ENCODE assay signal across 29 cellular contexts in the genomic region with DNA sequence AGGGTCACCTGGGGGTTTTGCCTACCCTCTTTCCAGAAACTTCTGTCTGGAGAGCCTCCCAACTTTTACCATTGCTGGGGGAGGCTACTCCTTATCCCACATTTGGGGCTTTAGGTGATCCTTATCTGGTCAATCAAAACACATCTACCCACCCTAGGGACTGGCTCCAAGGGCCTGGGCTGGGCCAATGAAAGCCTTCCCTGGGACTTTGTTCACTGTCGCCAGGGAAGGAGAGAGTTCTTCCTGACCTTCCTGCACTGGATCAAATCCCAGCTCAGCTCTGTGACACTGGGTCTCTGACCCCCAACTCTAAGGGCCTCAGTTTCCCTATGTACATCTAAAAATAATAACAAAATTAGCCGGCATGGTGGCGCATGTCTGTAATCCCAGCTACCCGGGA. TPM values are rescaled to one million over a fixed set of nuclear protein-coding genes. Genes with fewer than 3 reads are reported as not detected.
"Had no signal": no experiment of that assay in that cellular context is flagged by ENCODE, and none has a peak within 500 bp of the region (broad histone marks: within the 10 kb centered on the region; RNA-seq: fewer than 3 reads in every experiment).

No MANE protein-coding gene starts in this region.

- H3K36me3 Mint-ChIP-seq: activated CD8-positive, alpha-beta memory T cell treated with anti-CD3 and anti-CD28 coated beads, Interleukin-2, amount 10 ng/mL, durations not matched to agents 7 days and 5 days; stimulated activated effector memory CD8-positive, alpha-beta T cell treated with anti-CD3 and anti-CD28 coated beads, Interleukin-12 subunit alpha, Interleukin-12 subunit beta, amount 100 ng/mL, for 72 hours had no signal

- H3K27ac ChIP-seq: coronary artery, esophagus squamous epithelium, lower lobe of right lung, tibial artery, VCaP had no signal

- H3K27me3 ChIP-seq: esophagus squamous epithelium, gastroesophageal sphincter, tibial artery had no signal

- H3K4me3 ChIP-seq: coronary artery, esophagus squamous epithelium, gastroesophageal sphincter, lower lobe of right lung, mucosa of descending colon, tibial artery had no signal

- H3K9me3 ChIP-seq: esophagus squamous epithelium, gastroesophageal sphincter, lower lobe of right lung, mucosa of descending colon, tibial artery had no signal

- H3K27ac Mint-ChIP-seq: activated CD4-positive, alpha-beta T cell treated with anti-CD3 and anti-CD28 coated beads, Interleukin-2, amount 10 ng/mL, durations not matched to agents 24 days and 14 days; activated CD8-positive, alpha-beta memory T cell treated with anti-CD3 and anti-CD28 coated beads, Interleukin-2, amount 10 ng/mL, durations not matched to agents 7 days and 5 days; activated CD8-positive, alpha-beta T cell treated with anti-CD3 and anti-CD28 coated beads for 36 hours; activated naive CD8-positive, alpha-beta T cell treated with anti-CD3 and anti-CD28 coated beads, Interleukin-2, amount 50 U/mL, for 24 hours; activated T-helper 1 cell treated with anti-CD3 and anti-CD28 coated beads, Interleukin-12 subunit alpha, Interleukin-12 subunit beta, Interleukin-2, Interleukin-4 antibody, amounts not matched to agents 30 ng/mL and 10 ng/mL and 1 ng/mL, durations not matched to agents 14 hours and 24 hours and 36 hours; stimulated activated effector memory CD8-positive, alpha-beta T cell treated with anti-CD3 and anti-CD28 coated beads, Interleukin-12 subunit alpha, Interleukin-12 subunit beta, amount 100 ng/mL, for 72 hours; stimulated activated naive CD8-positive, alpha-beta T cell treated with anti-CD3 and anti-CD28 coated beads, Interleukin-15, amount 100 ng/mL, for 72 hours had no signal

- H3K4me3 Mint-ChIP-seq: activated CD4-positive, alpha-beta T cell treated with anti-CD3 and anti-CD28 coated beads, Interleukin-2, amount 10 ng/mL, durations not matched to agents 24 days and 14 days; activated CD8-positive, alpha-beta memory T cell treated with anti-CD3 and anti-CD28 coated beads, Interleukin-2, amount 10 ng/mL, durations not matched to agents 7 days and 5 days; activated CD8-positive, alpha-beta T cell treated with anti-CD3 and anti-CD28 coated beads for 36 hours; activated naive CD8-positive, alpha-beta T cell treated with anti-CD3 and anti-CD28 coated beads, Interleukin-2, amount 50 U/mL, for 24 hours; activated T-helper 1 cell treated with anti-CD3 and anti-CD28 coated beads, Interleukin-12 subunit alpha, Interleukin-12 subunit beta, Interleukin-2, Interleukin-4 antibody, amounts not matched to agents 30 ng/mL and 10 ng/mL and 1 ng/mL, durations not matched to agents 14 hours and 24 hours and 36 hours; stimulated activated effector memory CD8-positive, alpha-beta T cell treated with anti-CD3 and anti-CD28 coated beads, Interleukin-12 subunit alpha, Interleukin-12 subunit beta, amount 100 ng/mL, for 72 hours; stimulated activated naive CD8-positive, alpha-beta T cell treated with anti-CD3 and anti-CD28 coated beads, Interleukin-15, amount 100 ng/mL, for 72 hours had no signal

- DNase-seq: activated CD4-positive, alpha-beta T cell treated with anti-CD3 and anti-CD28 coated beads, Interleukin-2, amount 10 ng/mL, durations not matched to agents 24 days and 14 days; activated CD8-positive, alpha-beta memory T cell treated with anti-CD3 and anti-CD28 coated beads, Interleukin-2, amount 10 ng/mL, durations not matched to agents 7 days and 5 days; activated CD8-positive, alpha-beta T cell treated with anti-CD3 and anti-CD28 coated beads for 36 hours; activated gamma-delta T cell; activated naive CD4-positive, alpha-beta T cell treated with anti-CD3 and anti-CD28 coated beads, Interleukin-2, amount 50 U/mL, for 16 hours; activated naive CD8-positive, alpha-beta T cell treated with anti-CD3 and anti-CD28 coated beads, Interleukin-2, amount 50 U/mL, for 24 hours; cerebellar nuclear complex; esophagus squamous epithelium; head of caudate nucleus; islet precursor cell; left colon; lower lobe of right lung; mucosa of descending colon; occipital lobe; posterior cingulate gyrus; small intestine; stimulated activated CD4-positive, alpha-beta T cell treated with anti-CD3 and anti-CD28 coated beads, Interleukin-2, amount 100 ng/mL, for 24 hours; stimulated activated naive CD8-positive, alpha-beta T cell treated with anti-CD3 and anti-CD28 coated beads, Interleukin-15, amount 100 ng/mL, for 72 hours; tibial artery had no signal

- H3K4me1 Mint-ChIP-seq: activated CD4-positive, alpha-beta T cell treated with anti-CD3 and anti-CD28 coated beads, Interleukin-2, amount 10 ng/mL, durations not matched to agents 24 days and 14 days; activated CD8-positive, alpha-beta memory T cell treated with anti-CD3 and anti-CD28 coated beads, Interleukin-2, amount 10 ng/mL, durations not matched to agents 7 days and 5 days; activated naive CD8-positive, alpha-beta T cell treated with anti-CD3 and anti-CD28 coated beads, Interleukin-2, amount 50 U/mL, for 24 hours; stimulated activated effector memory CD8-positive, alpha-beta T cell treated with anti-CD3 and anti-CD28 coated beads, Interleukin-12 subunit alpha, Interleukin-12 subunit beta, amount 100 ng/mL, for 72 hours; stimulated activated naive CD8-positive, alpha-beta T cell treated with anti-CD3 and anti-CD28 coated beads, Interleukin-15, amount 100 ng/mL, for 72 hours had no signal

- FAIRE-seq: small intestine had no signal

- ATAC-seq: activated CD4-positive, CD25-positive, alpha-beta regulatory T cell treated with anti-CD3 and anti-CD28 coated beads, Interleukin-2, amount 50 U/mL, for 24 hours; activated CD8-positive, alpha-beta memory T cell treated with anti-CD3 and anti-CD28 coated beads, Interleukin-2, amount 10 ng/mL, durations not matched to agents 7 days and 5 days; activated CD8-positive, alpha-beta T cell treated with anti-CD3 and anti-CD28 coated beads for 36 hours; activated naive CD8-positive, alpha-beta T cell treated with anti-CD3 and anti-CD28 coated beads, Interleukin-2, amount 50 U/mL, for 24 hours; gastroesophageal sphincter; left colon; lower lobe of right lung; mucosa of descending colon; sciatic nerve; stimulated activated effector memory CD8-positive, alpha-beta T cell treated with anti-CD3 and anti-CD28 coated beads, Interleukin-12 subunit alpha, Interleukin-12 subunit beta, amount 100 ng/mL, for 72 hours; stimulated activated naive CD8-positive, alpha-beta T cell treated with anti-CD3 and anti-CD28 coated beads, Interleukin-15, amount 100 ng/mL, for 72 hours had no signal

- H3K9me3 Mint-ChIP-seq: activated CD4-positive, alpha-beta T cell treated with anti-CD3 and anti-CD28 coated beads, Interleukin-2, amount 10 ng/mL, durations not matched to agents 24 days and 14 days; activated CD8-positive, alpha-beta T cell treated with anti-CD3 and anti-CD28 coated beads for 36 hours; activated naive CD8-positive, alpha-beta T cell treated with anti-CD3 and anti-CD28 coated beads, Interleukin-2, amount 50 U/mL, for 24 hours; activated T-helper 1 cell treated with anti-CD3 and anti-CD28 coated beads, Interleukin-12 subunit alpha, Interleukin-12 subunit beta, Interleukin-2, Interleukin-4 antibody, amounts not matched to agents 30 ng/mL and 10 ng/mL and 1 ng/mL, durations not matched to agents 14 hours and 24 hours and 36 hours; stimulated activated effector memory CD8-positive, alpha-beta T cell treated with anti-CD3 and anti-CD28 coated beads, Interleukin-12 subunit alpha, Interleukin-12 subunit beta, amount 100 ng/mL, for 72 hours; stimulated activated naive CD8-positive, alpha-beta T cell treated with anti-CD3 and anti-CD28 coated beads, Interleukin-15, amount 100 ng/mL, for 72 hours had no signal

RNA-seq across cellular contexts. Expression of a gene that starts 11.1 kb away (rescaled TPM):
- polyA plus RNA-seq: neural cell had no signal

RNA-seq across cellular contexts. Expression of a gene that starts 11.8 kb away (rescaled TPM):
- total RNA-seq: activated CD4-positive, alpha-beta T cell treated with anti-CD3 and anti-CD28 coated beads, Interleukin-2, amount 10 ng/mL, durations not matched to agents 24 days and 14 days; activated CD8-positive, alpha-beta memory T cell treated with anti-CD3 and anti-CD28 coated beads, Interleukin-2, amount 10 ng/mL, durations not matched to agents 7 days and 5 days; activated CD8-positive, alpha-beta T cell treated with anti-CD3 and anti-CD28 coated beads for 36 hours; activated T-helper 1 cell treated with anti-CD3 and anti-CD28 coated beads, Interleukin-12 subunit alpha, Interleukin-12 subunit beta, Interleukin-2, Interleukin-4 antibody, amounts not matched to agents 30 ng/mL and 10 ng/mL and 1 ng/mL, durations not matched to agents 14 hours and 24 hours and 36 hours; esophagus squamous epithelium; left colon; lower lobe of right lung; mucosa of descending colon; occipital lobe; T-helper 2 cell treated with Interferon-gamma antibody and Interleukin-4, amounts not matched to agents 100 ng/mL and 5 ng/mL, for 36 hours; urinary bladder had no signal
- polyA plus RNA-seq: neural cell had no signal

RNA-seq across cellular contexts. Expression of a gene that starts 44.7 kb away (rescaled TPM):
- total RNA-seq: activated CD4-positive, alpha-beta T cell treated with anti-CD3 and anti-CD28 coated beads, Interleukin-2, amount 10 ng/mL, durations not matched to agents 24 days and 14 days; activated CD8-positive, alpha-beta memory T cell treated with anti-CD3 and anti-CD28 coated beads, Interleukin-2, amount 10 ng/mL, durations not matched to agents 7 days and 5 days; activated CD8-positive, alpha-beta T cell treated with anti-CD3 and anti-CD28 coated beads for 36 hours; activated T-helper 1 cell treated with anti-CD3 and anti-CD28 coated beads, Interleukin-12 subunit alpha, Interleukin-12 subunit beta, Interleukin-2, Interleukin-4 antibody, amounts not matched to agents 30 ng/mL and 10 ng/mL and 1 ng/mL, durations not matched to agents 14 hours and 24 hours and 36 hours; esophagus squamous epithelium; gastroesophageal sphincter; left colon; lower lobe of right lung; mucosa of descending colon; occipital lobe; sciatic nerve; T-helper 2 cell treated with Interferon-gamma antibody and Interleukin-4, amounts not matched to agents 100 ng/mL and 5 ng/mL, for 36 hours; urinary bladder had no signal
- polyA plus RNA-seq: neural cell, small intestine, urinary bladder had no signal
